In genomic region chr1:16211824-16212223, GRCh38 we compare ENCODE assay signal across 17 cellular contexts. TPM values are rescaled to one million over a fixed set of nuclear protein-coding genes. Genes with fewer than 3 reads are reported as not detected.
DNase-seq lines count a peak whose midpoint lies in the region; ATAC-seq and TF ChIP-seq lines count a peak whose summit lies in the region.
"Had no signal": no experiment of that assay in that cellular context is flagged by ENCODE, and none has a peak within 500 bp of the region (broad histone marks: within the 10 kb centered on the region; RNA-seq: fewer than 3 reads in every experiment).

No MANE protein-coding gene starts in this region.

- peak overlapping the region; percentile 26 for H3K4ac ChIP-seq in trophoblast cell (ENCODE audit: low read depth, low read length)

- H3K9ac ChIP-seq in iPS-20b (ENCODE audit: low read depth, low read length), result peak overlapping the region; percentile 74; the same call in 1 of the 2 replicates
- peak overlapping the region; percentile 64 for H3K9ac ChIP-seq in trophoblast cell (ENCODE audit: low read length)
- H3K9ac ChIP-seq: BLaER1 treated with 17β-estradiol and CSF1 and Interleukin-3, amounts not matched to agents 10 nM and 100 nM had no signal

- H3K27ac Mint-ChIP-seq in GM23338, result peak overlapping the region; percentile 40
- H3K27ac Mint-ChIP-seq: activated T-helper 2 cell treated with anti-CD3 and anti-CD28 coated beads, Interferon-gamma antibody, Interleukin-2, Interleukin-4, amounts not matched to agents 10 μg/mL and 5 μg/mL and 100 μg/mL, durations not matched to agents 14 hours and 24 hours and 36 hours had no signal

- H4K8ac ChIP-seq in trophoblast cell (ENCODE audit: low read depth, low read length), result peak overlapping the region; percentile 72

- H2BK12ac ChIP-seq in trophoblast cell (ENCODE audit: low read length), result peak overlapping the region; percentile 37

- peak overlapping the region; percentile 75 for H4K12ac ChIP-seq in trophoblast cell (ENCODE audit: low read depth, low read length)

- no peaks in the 10 kb centered on the region; the same call in 1 of the 2 replicates for H4K20me1 ChIP-seq in GM23338 (replicated peaks; ENCODE audit: insufficient read depth)
- H4K20me1 ChIP-seq: BLaER1 treated with 17β-estradiol and CSF1 and Interleukin-3, amounts not matched to agents 10 nM and 100 nM had no signal

- peak overlapping the region; percentile 70 for H3K4me3 ChIP-seq in GM23338
- H3K4me3 ChIP-seq in body of pancreas, result no peak overlapping the region
- peak overlapping the region; percentile 65 for H3K4me3 ChIP-seq in iPS-20b (ENCODE audit: low read length)
- peak overlapping the region; percentile 38 for H3K4me3 ChIP-seq in trophoblast cell (ENCODE audit: low read depth, low read length)
- no peak overlapping the region for H3K4me3 ChIP-seq in adrenal gland
- H3K4me3 ChIP-seq: BLaER1 treated with 17β-estradiol and CSF1 and Interleukin-3, amounts not matched to agents 10 nM and 100 nM; left ventricle myocardium inferior had no signal

- H3K4me1 ChIP-seq in GM23338 (ENCODE audit: insufficient read depth), result peaks cover 53% of the 10 kb centered on the region
- peaks cover 71% of the 10 kb centered on the region for H3K4me1 ChIP-seq in body of pancreas
- H3K4me1 ChIP-seq in iPS-20b (ENCODE audit: insufficient read depth, low read length), result peaks cover 17% of the 10 kb centered on the region
- H3K4me1 ChIP-seq in trophoblast cell (ENCODE audit: control insufficient read depth in 1 of 2, insufficient read depth in 2 of 2, low read length in 2 of 2), result peaks cover 26 to 31% of the 10 kb centered on the region in 2 experiments
- peaks cover 15 to 29% of the 10 kb centered on the region in 2 donors for H3K4me1 ChIP-seq in adrenal gland (replicated peaks in 1 of 2)

- peak overlapping the region; percentile 72 for H2BK120ac ChIP-seq in trophoblast cell (ENCODE audit: insufficient read depth, low read length, poor library complexity)

- no peak for TF ChIP-seq POLR2A in body of pancreas (IDR thresholded peaks at IDR 0.05)
- no peak for TF ChIP-seq POLR2A in adrenal gland (IDR thresholded peaks at IDR 0.05)

- TF ChIP-seq CTCF in GM23338 (conservative IDR thresholded peaks at IDR 0.05; ENCODE audit: low read depth in 2 of 2), result no peak
- no peak for TF ChIP-seq CTCF in body of pancreas (IDR thresholded peaks at IDR 0.05)
- no peak for TF ChIP-seq CTCF in adrenal gland (IDR thresholded peaks at IDR 0.05)

- H3K27me3 Mint-ChIP-seq in GM23338 (ENCODE audit: insufficient read depth, low read depth, poor library complexity), result peaks cover 21% of the 10 kb centered on the region

- peak overlapping the region; percentile 94 for H4K91ac ChIP-seq in trophoblast cell (ENCODE audit: low read depth, low read length)

- peaks cover 5% of the 10 kb centered on the region for H3K27me3 ChIP-seq in GM23338 (ENCODE audit: insufficient read depth)
- H3K27me3 ChIP-seq in body of pancreas, result no peaks in the 10 kb centered on the region
- peaks cover 6% of the 10 kb centered on the region for H3K27me3 ChIP-seq in iPS-20b (ENCODE audit: insufficient read depth, low read length)
- no peaks in the 10 kb centered on the region for H3K27me3 ChIP-seq in trophoblast cell (ENCODE audit: insufficient read depth, low read length)
- H3K27me3 ChIP-seq in adrenal gland, result no peaks in the 10 kb centered on the region
- H3K27me3 ChIP-seq: foreskin keratinocyte had no signal

- H3K9me3 ChIP-seq in body of pancreas, result no peaks in the 10 kb centered on the region
- H3K9me3 ChIP-seq in iPS-20b (ENCODE audit: insufficient read depth, low read depth, low read length), result no peaks in the 10 kb centered on the region
- H3K9me3 ChIP-seq in trophoblast cell (ENCODE audit: insufficient read depth, low read depth, low read length), result peaks cover 1% of the 10 kb centered on the region
- no peaks in the 10 kb centered on the region for H3K9me3 ChIP-seq in adrenal gland (replicated peaks in 1 of 3)
- H3K9me3 ChIP-seq: BLaER1 treated with 17β-estradiol and CSF1 and Interleukin-3, amounts not matched to agents 10 nM and 100 nM; left ventricle myocardium inferior had no signal

- peak overlapping the region; percentile 89 for H3K18ac ChIP-seq in trophoblast cell (ENCODE audit: low read length)

- peaks cover 18% of the 10 kb centered on the region for H3K79me1 ChIP-seq in trophoblast cell (ENCODE audit: low read length)

- H3K9me3 Mint-ChIP-seq in GM23338, result no peaks in the 10 kb centered on the region
- H3K9me3 Mint-ChIP-seq: activated T-helper 2 cell treated with anti-CD3 and anti-CD28 coated beads, Interferon-gamma antibody, Interleukin-2, Interleukin-4, amounts not matched to agents 10 μg/mL and 5 μg/mL and 100 μg/mL, durations not matched to agents 14 hours and 24 hours and 36 hours had no signal

- peak overlapping the region; percentile 81 for H3K4me3 Mint-ChIP-seq in GM23338

- ATAC-seq in GM23338 (no peak), body of pancreas (no peak), HG03469 (IDR thresholded peaks at IDR 0.05; ENCODE audit: unreplicated experiment) (no peak), sciatic nerve (no peak)
- ATAC-seq: SK-N-SH treated with all-trans-retinoic acid at 6 μM for 48 hours had no signal

- DNase-seq in GM23338 (ENCODE audit: low spot score) (no peak), body of pancreas (no peak), trophoblast cell (no peak), adrenal gland (no peak), OCI-M2 (lab: John Stamatoyannopoulos, UW; ENCODE audit: unreplicated experiment) (no peak), sciatic nerve (ENCODE audit: low spot score) (no peak)
- DNase-seq: activated CD4-positive, alpha-beta T cell treated with anti-CD3 and anti-CD28 coated beads for 4 hours; KG1; left ventricle myocardium inferior; NK-92 treated with Interleukin-12 subunit alpha and Interleukin-12 subunit beta, amount 100 ng/mL, for 24 hours; stimulated activated CD4-positive, alpha-beta T cell treated with anti-CD3 and anti-CD28 coated beads, Interleukin-4, amount 100 ng/mL, for 24 hours had no signal

- H3K27ac ChIP-seq in GM23338 (ENCODE audit: low read depth), result peak overlapping the region; percentile 56; the same call in 1 of the 2 replicates
- peak overlapping the region; percentile 73 to 88 (median 76) for H3K27ac ChIP-seq in body of pancreas
- H3K27ac ChIP-seq in iPS-20b (ENCODE audit: low read length), result peak overlapping the region; percentile 82
- no peak overlapping the region for H3K27ac ChIP-seq in trophoblast cell (ENCODE audit: low read depth, low read length)
- H3K27ac ChIP-seq in adrenal gland, result no peak overlapping the region
- H3K27ac ChIP-seq: BLaER1 treated with 17β-estradiol and CSF1 and Interleukin-3, amounts not matched to agents 10 nM and 100 nM; foreskin keratinocyte; left ventricle myocardium inferior had no signal

- H3F3A ChIP-seq in GM23338 (replicated peaks; ENCODE audit: low read depth), result peaks cover 11% of the 10 kb centered on the region; the same call in 1 of the 2 replicates

- intact Hi-C loops in body of pancreas (cut with DNase I), result no loop called here
- intact Hi-C loops in adrenal gland (cut with DNase I), result no loop called here
- intact Hi-C loops in sciatic nerve (cut with DNase I), result no loop called here

- no peaks in the 10 kb centered on the region for H3K36me3 ChIP-seq in GM23338 (ENCODE audit: insufficient read depth)
- no peaks in the 10 kb centered on the region for H3K36me3 ChIP-seq in body of pancreas (replicated peaks in 1 of 2; ENCODE audit: insufficient read depth in 1 of 2, low read depth in 2 of 2)
- no peaks in the 10 kb centered on the region for H3K36me3 ChIP-seq in iPS-20b (ENCODE audit: insufficient read depth, low read depth, low read length)
- H3K36me3 ChIP-seq in trophoblast cell (ENCODE audit: control insufficient read depth in 1 of 2, insufficient read depth in 2 of 2, low read length in 2 of 2), result no peaks in the 10 kb centered on the region
- no peaks in the 10 kb centered on the region for H3K36me3 ChIP-seq in adrenal gland (replicated peaks in 1 of 2)
- H3K36me3 ChIP-seq: BLaER1 treated with 17β-estradiol and CSF1 and Interleukin-3, amounts not matched to agents 10 nM and 100 nM; left ventricle myocardium inferior had no signal

- H3K4me2 ChIP-seq in GM23338 (peak overlapping the region; percentile 94), trophoblast cell (ENCODE audit: low read length) (peak overlapping the region; percentile 67)

- peaks cover 52% of the 10 kb centered on the region for H3K4me1 Mint-ChIP-seq in GM23338

- H3K23ac ChIP-seq in trophoblast cell (ENCODE audit: low read length), result no peak overlapping the region

- peak overlapping the region; percentile 75 for H2AK5ac ChIP-seq in trophoblast cell (ENCODE audit: low read length)

- peaks cover 3% of the 10 kb centered on the region; the same call in 1 of the 3 replicates for H3K36me3 Mint-ChIP-seq in GM23338 (ENCODE audit: low read depth)

- H2AFZ ChIP-seq in GM23338, result no peak overlapping the region
- peak overlapping the region; percentile 68 for H2AFZ ChIP-seq in trophoblast cell (ENCODE audit: insufficient read depth, low read length, poor library complexity)

- H3K9me2 ChIP-seq in GM23338 (ENCODE audit: insufficient read depth), result no peaks in the 10 kb centered on the region

- peak overlapping the region; percentile 63 for H3K14ac ChIP-seq in trophoblast cell (ENCODE audit: low read length)

- peak overlapping the region; percentile 45 for H2BK5ac ChIP-seq in trophoblast cell (ENCODE audit: low read depth, low read length, poor library complexity)

- 53 to 54% methylated on average over 5 to 6 of the region's 6 CpGs for WGBS in body of pancreas, 2 donors
- WGBS in trophoblast cell (ENCODE audit: extremely low coverage, insufficient coverage, insufficient read length), result no CpG with 5 or more reads among the region's 6 CpGs
- 68 to 96% (median 91%) methylated on average over 5 to 6 of the region's 6 CpGs for WGBS in adrenal gland, 4 donors

- H3K79me2 ChIP-seq in GM23338 (replicated peaks; ENCODE audit: insufficient read depth) (peaks cover 30% of the 10 kb centered on the region), trophoblast cell (ENCODE audit: control insufficient read depth, insufficient read depth, low read length, poor library complexity) (peaks cover 4% of the 10 kb centered on the region)

RNA-seq across cellular contexts. Expression of gene ARHGEF19, which starts 0.6 kb away (rescaled TPM):
- 37.5 and 46.4 TPM in 2 replicates for total RNA-seq in GM23338 (2014; rRNA removed; shearing (Covaris generic))
- 19.5 and 22.5 TPM in 2 replicates for polyA plus RNA-seq in GM23338 (2016; fragmentation: Nextera tagmentation; extraction: Ambion mirVana)
- 10 to 100 TPM; 15.3 to 31.3 TPM for total RNA-seq in body of pancreas
- polyA plus RNA-seq in trophoblast cell (2013), result 10.9 and 12.8 TPM in 2 replicates
- 10 to 100 TPM; 11.4 to 46.2 (median 23.8) TPM for total RNA-seq in adrenal gland
- polyA plus RNA-seq in adrenal gland, result 10 to 100 TPM; 19.1 to 28.2 (median 19.1) TPM
- 4.6 TPM for total RNA-seq in sciatic nerve

RNA-seq across cellular contexts. Expression of gene CPLANE2, which starts 25.2 kb away (rescaled TPM):
- total RNA-seq in GM23338 (2014; rRNA removed; shearing (Covaris generic)), result 1.6 and 1.8 TPM in 2 replicates
- polyA plus RNA-seq in GM23338 (2016; fragmentation: Nextera tagmentation; extraction: Ambion mirVana) (0.44 and 1.1 TPM in 2 replicates), adrenal gland (1 to 10 TPM; 2.8 to 6.3 (median 3.0) TPM)
- total RNA-seq in body of pancreas (1 to 10 TPM; 3.6 TPM), adrenal gland (10 to 100 TPM; 10.5 to 21.3 (median 13.9) TPM), sciatic nerve (9.8 TPM)
- polyA plus RNA-seq in trophoblast cell (2013), result 1.8 and 4.1 TPM in 2 replicates

RNA-seq across cellular contexts. Expression of gene EPHA2, which starts 56.0 kb away (rescaled TPM):
- 35.0 and 51.2 TPM in 2 replicates for total RNA-seq in GM23338 (2014; rRNA removed; shearing (Covaris generic))
- polyA plus RNA-seq in GM23338 (2016; fragmentation: Nextera tagmentation; extraction: Ambion mirVana) (7.5 and 8.5 TPM in 2 replicates), adrenal gland (10 to 100 TPM in 2 of 3 donors, 1 to 10 TPM in 1; 2.7 to 15.3 (median 11.5) TPM)
- total RNA-seq in body of pancreas (10 to 100 TPM; 19.5 to 26.7 TPM), adrenal gland (10 to 100 TPM; 11.8 to 49.5 (median 19.2) TPM), sciatic nerve (31.3 TPM)
- 27.6 and 30.3 TPM in 2 replicates for polyA plus RNA-seq in trophoblast cell (2013)
- total RNA-seq: activated T-helper 2 cell treated with anti-CD3 and anti-CD28 coated beads, Interferon-gamma antibody, Interleukin-2, Interleukin-4, amounts not matched to agents 10 μg/mL and 5 μg/mL and 100 μg/mL, durations not matched to agents 14 hours and 24 hours and 36 hours had no signal

Comparison
In these comparisons a context has a peak if more than half of its experiments do, and no peak if none do; other contexts are left out.
1. H3K27ac ChIP-seq: peak in GM23338 (single experiment), body of pancreas (4 of 4) and iPS-20b (single experiment); none in trophoblast cell (single experiment) and adrenal gland (0 of 5).
2. H3K4me3 ChIP-seq: peak in GM23338 (single experiment), iPS-20b (single experiment) and trophoblast cell (single experiment); none in body of pancreas (0 of 2) and adrenal gland (0 of 4).